In the genomic region with DNA sequence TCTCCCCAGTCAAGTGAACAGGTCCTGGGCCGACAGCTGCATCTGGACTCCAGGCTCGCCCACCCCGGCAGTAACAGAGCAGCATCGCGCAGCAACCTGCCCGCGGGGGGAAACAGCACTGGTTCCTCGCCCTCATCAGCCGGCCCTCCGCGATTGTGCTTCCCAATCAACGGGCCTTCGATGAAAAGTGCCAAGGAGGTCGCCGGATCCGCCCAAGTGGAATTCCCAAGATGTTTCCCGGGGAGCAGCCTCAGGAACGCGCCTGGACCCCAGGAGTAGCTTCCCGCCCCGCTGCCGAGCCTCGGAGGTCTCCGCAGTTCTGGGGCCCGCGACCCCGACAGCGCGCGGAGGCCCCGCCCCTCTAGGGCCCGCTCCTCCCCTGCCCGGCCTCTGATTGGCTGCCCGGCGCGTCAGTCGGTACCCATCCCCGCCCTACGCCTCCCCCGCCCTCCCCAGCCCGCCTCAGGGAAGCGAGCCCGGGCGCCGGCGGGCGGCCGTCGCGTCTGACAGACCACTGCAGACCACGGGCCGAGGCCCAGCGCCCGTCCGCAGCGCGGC, we compare ENCODE assay signal across 8 cellular contexts. TPM values are rescaled to one million over a fixed set of nuclear protein-coding genes. Genes with fewer than 3 reads are reported as not detected.
DNase-seq lines count a peak whose midpoint lies in the region; ATAC-seq lines count a peak whose summit lies in the region.

OTULINL (plus strand) TSS at position 460 of the 558 bp plus-strand sequence. CDS start 103 bp downstream, outside the sequence.

- peaks cover 6 to 23% (median 17%) of the 10 kb centered on the region in 11 experiments; a peak in 18 of 22 replicates for H3K9me3 ChIP-seq in BLaER1 treated with 17β-estradiol and CSF1 and Interleukin-3, amounts not matched to agents 10 nM and 100 nM (replicated peaks in 1 of 11)
- no peaks in the 10 kb centered on the region for H3K9me3 ChIP-seq in duodenal mucosa (ENCODE audit: control insufficient read depth in 1 of 2, low read length in 2 of 2)

- ATAC-seq in GM19372 (IDR thresholded peaks at IDR 0.05; ENCODE audit: low read depth, unreplicated experiment), result peak; percentile 95
- peak; percentile 99 for ATAC-seq in HG03460 (IDR thresholded peaks at IDR 0.05; ENCODE audit: unreplicated experiment)

- DNase-seq in NCI-H774 (lab: John Stamatoyannopoulos, UW) (peak; percentile 92), lung microvascular endothelial cell (ENCODE audit: low read depth in 2 of 2) (peak; percentile 62 to 80)
- DNase-seq in activated CD4-positive, alpha-beta memory T cell treated with anti-CD3 and anti-CD28 coated beads for 36 hours, result peak; percentile 91
- DNase-seq in stimulated activated CD4-positive, alpha-beta T cell treated with anti-CD3 and anti-CD28 coated beads, TNF-alpha, amount 100 ng/mL, for 48 hours (ENCODE audit: low read depth in 3 of 3), result peak; percentile 69 to 82 (median 73)

- no peaks in the 10 kb centered on the region for H3K9me3 Mint-ChIP-seq in activated CD4-positive, alpha-beta memory T cell treated with anti-CD3 and anti-CD28 coated beads for 36 hours

- no peaks in the 10 kb centered on the region for H3K36me3 Mint-ChIP-seq in activated CD4-positive, alpha-beta memory T cell treated with anti-CD3 and anti-CD28 coated beads for 36 hours

- peak within 1 kb of the TSS; percentile 93 to 98 (median 96) for H3K4me2 ChIP-seq in BLaER1 treated with 17β-estradiol and CSF1 and Interleukin-3, amounts not matched to agents 10 nM and 100 nM

- no peaks in the 10 kb centered on the region for H3K36me3 ChIP-seq in BLaER1 treated with 17β-estradiol and CSF1 and Interleukin-3, amounts not matched to agents 10 nM and 100 nM
- H3K36me3 ChIP-seq in duodenal mucosa (ENCODE audit: control insufficient read depth in 1 of 2, insufficient read depth in 2 of 2, low read length in 2 of 2), result no peaks in the 10 kb centered on the region

- no peak within 1 kb of the TSS for H3K27ac Mint-ChIP-seq in activated CD4-positive, alpha-beta memory T cell treated with anti-CD3 and anti-CD28 coated beads for 36 hours

- POLR2A ChIA-PET in activated CD4-positive, alpha-beta memory T cell treated with anti-CD3 and anti-CD28 coated beads for 36 hours (lab: Charles Lee), result interaction anchor here (1.0 to 2.2 kb wide), 3 partner anchors 11 to 167 kb away, joined by 3 to 17 read pairs (median 12); no protein-coding TSS in a partner anchor

- H3K4me3 Mint-ChIP-seq in activated CD4-positive, alpha-beta memory T cell treated with anti-CD3 and anti-CD28 coated beads for 36 hours, result peak within 1 kb of the TSS; percentile 77

- peak within 1 kb of the TSS; percentile 61 to 76 (median 67) for H3K4me3 ChIP-seq in BLaER1 treated with 17β-estradiol and CSF1 and Interleukin-3, amounts not matched to agents 10 nM and 100 nM
- peak within 1 kb of the TSS; percentile 81 to 84 for H3K4me3 ChIP-seq in duodenal mucosa (ENCODE audit: low read depth in 1 of 2, low read length in 2 of 2)

- peaks cover 32 to 64% (median 51%) of the 10 kb centered on the region in 11 experiments for H3K27me3 ChIP-seq in BLaER1 treated with 17β-estradiol and CSF1 and Interleukin-3, amounts not matched to agents 10 nM and 100 nM
- no peaks in the 10 kb centered on the region for H3K27me3 ChIP-seq in duodenal mucosa (ENCODE audit: control insufficient read depth in 1 of 2, insufficient read depth in 2 of 2, low read length in 2 of 2)

- peak within 1 kb of the TSS in 10 of 11 experiments; percentile 57 to 80 (median 68); a peak in 20 of 22 replicates for H3K9ac ChIP-seq in BLaER1 treated with 17β-estradiol and CSF1 and Interleukin-3, amounts not matched to agents 10 nM and 100 nM
- peak within 1 kb of the TSS; percentile 66 to 84 for H3K9ac ChIP-seq in duodenal mucosa (ENCODE audit: low read depth in 1 of 2, low read length in 2 of 2)

- H3K27ac ChIP-seq in BLaER1 treated with 17β-estradiol and CSF1 and Interleukin-3, amounts not matched to agents 10 nM and 100 nM, result peak within 1 kb of the TSS in 4 of 11 experiments; percentile 28 to 59 (median 50); a peak in 6 of 22 replicates
- peak within 1 kb of the TSS; percentile 28 for H3K27ac ChIP-seq in duodenal mucosa (ENCODE audit: low read depth, low read length)

- intact Hi-C loops in activated CD4-positive, alpha-beta memory T cell treated with anti-CD3 and anti-CD28 coated beads for 36 hours (cut with micrococcal nuclease), result loop anchor here (5.0 kb wide), 4 partner anchors 66 to 1886 kb away; partner anchors contain the start of genes TRIO and ZNF622

- peaks cover 0 to 9% (median 0%) of the 10 kb centered on the region in 11 experiments; a peak in 6 of 22 replicates for H4K20me1 ChIP-seq in BLaER1 treated with 17β-estradiol and CSF1 and Interleukin-3, amounts not matched to agents 10 nM and 100 nM

- peaks cover 0 to 17% (median 10%) of the 10 kb centered on the region in 10 experiments; a peak in 17 of 20 replicates for H3K4me1 ChIP-seq in BLaER1 treated with 17β-estradiol and CSF1 and Interleukin-3, amounts not matched to agents 10 nM and 100 nM
- peaks cover 25 to 29% of the 10 kb centered on the region in 2 donors for H3K4me1 ChIP-seq in duodenal mucosa (ENCODE audit: control insufficient read depth in 1 of 2, insufficient read depth in 2 of 2, low read length in 2 of 2)

- CTCF ChIA-PET in activated CD4-positive, alpha-beta memory T cell treated with anti-CD3 and anti-CD28 coated beads for 36 hours (lab: Charles Lee), result interaction anchor here (0.6 to 1.6 kb wide), 5 partner anchors 12 to 311 kb away, joined by 3 to 13 read pairs (median 6); no protein-coding TSS in a partner anchor

- H3K27me3 Mint-ChIP-seq in activated CD4-positive, alpha-beta memory T cell treated with anti-CD3 and anti-CD28 coated beads for 36 hours, result peaks cover 9% of the 10 kb centered on the region

- peaks cover 27% of the 10 kb centered on the region for H3K4me1 Mint-ChIP-seq in activated CD4-positive, alpha-beta memory T cell treated with anti-CD3 and anti-CD28 coated beads for 36 hours (ENCODE audit: low read depth)

RNA-seq across cellular contexts. Expression of gene OTULINL, which starts in this region (rescaled TPM):
- total RNA-seq in activated CD4-positive, alpha-beta memory T cell treated with anti-CD3 and anti-CD28 coated beads for 36 hours, result 10 to 100 TPM; 12.2 to 12.3 TPM
- 0.22 and 0.40 TPM in 2 replicates for total RNA-seq in lung microvascular endothelial cell

Comparison
In these comparisons a context has a peak if more than half of its experiments do, and no peak if none do; other contexts are left out.
1. Peak in DNase-seq in lung microvascular endothelial cell; RNA of the gene not detected or under 1 TPM.